19 cellular contexts compared by ENCODE assay signal in the genomic region with DNA sequence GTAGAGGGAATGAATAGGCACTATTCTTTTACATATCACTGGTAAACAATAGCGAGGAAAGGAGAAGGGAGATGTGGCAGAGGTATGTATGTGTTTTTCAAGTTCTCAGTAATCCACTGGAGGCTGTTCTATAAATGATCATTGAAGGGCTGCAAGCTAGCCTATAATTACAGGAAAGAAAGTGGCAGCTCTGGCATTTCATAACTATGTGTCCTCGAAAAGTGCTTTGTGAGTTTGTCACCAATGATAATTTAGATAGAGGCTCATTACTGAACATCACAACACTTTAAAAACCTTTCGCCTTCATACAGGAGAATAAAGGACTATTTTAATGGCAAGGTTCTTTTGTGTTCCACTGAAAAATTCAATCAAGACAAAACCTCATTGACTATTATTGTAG.
"Had no signal": no experiment of that assay in that cellular context is flagged by ENCODE, and none has a peak within 500 bp of the region (broad histone marks: within the 10 kb centered on the region; RNA-seq: fewer than 3 reads in every experiment).

No MANE protein-coding gene starts in this region.

- FAIRE-seq: astrocyte had no signal

- H3K27ac ChIP-seq: VCaP had no signal

- ATAC-seq: activated T-helper 17 cell treated with anti-CD3 and anti-CD28 coated beads, Interleukin-2, amount 50 U/mL, for 72 hours had no signal

- DNase-seq: activated CD4-positive, alpha-beta memory T cell treated with anti-CD3 and anti-CD28 coated beads, Interleukin-2, amount 10 ng/mL, durations not matched to agents 7 days and 5 days; activated CD4-positive, alpha-beta T cell treated with anti-CD3 and anti-CD28 coated beads, Interleukin-2, amount 10 ng/mL, durations not matched to agents 7 days and 5 days; activated CD4-positive, CD25-positive, alpha-beta regulatory T cell; activated gamma-delta T cell; activated naive CD4-positive, alpha-beta T cell treated with anti-CD3 and anti-CD28 coated beads for 36 hours; activated T-cell treated with anti-CD3 and anti-CD28 coated beads for 4 hours; activated T-cell treated with anti-CD3 and anti-CD28 coated beads, Interleukin-2, amount 50 U/mL, for 48 hours; amygdala; Karpas-422; MM.1S; NCI-H2171 treated with DMSO at 0.1 percent for 48 hours; NCI-H510A; NCI-H526 treated with DMSO at 0.1 percent for 48 hours; SIG-M5; T-helper 2 cell; T1000 had no signal
